Comparison of ENCODE assay signal across 1 cellular context in the genomic region with DNA sequence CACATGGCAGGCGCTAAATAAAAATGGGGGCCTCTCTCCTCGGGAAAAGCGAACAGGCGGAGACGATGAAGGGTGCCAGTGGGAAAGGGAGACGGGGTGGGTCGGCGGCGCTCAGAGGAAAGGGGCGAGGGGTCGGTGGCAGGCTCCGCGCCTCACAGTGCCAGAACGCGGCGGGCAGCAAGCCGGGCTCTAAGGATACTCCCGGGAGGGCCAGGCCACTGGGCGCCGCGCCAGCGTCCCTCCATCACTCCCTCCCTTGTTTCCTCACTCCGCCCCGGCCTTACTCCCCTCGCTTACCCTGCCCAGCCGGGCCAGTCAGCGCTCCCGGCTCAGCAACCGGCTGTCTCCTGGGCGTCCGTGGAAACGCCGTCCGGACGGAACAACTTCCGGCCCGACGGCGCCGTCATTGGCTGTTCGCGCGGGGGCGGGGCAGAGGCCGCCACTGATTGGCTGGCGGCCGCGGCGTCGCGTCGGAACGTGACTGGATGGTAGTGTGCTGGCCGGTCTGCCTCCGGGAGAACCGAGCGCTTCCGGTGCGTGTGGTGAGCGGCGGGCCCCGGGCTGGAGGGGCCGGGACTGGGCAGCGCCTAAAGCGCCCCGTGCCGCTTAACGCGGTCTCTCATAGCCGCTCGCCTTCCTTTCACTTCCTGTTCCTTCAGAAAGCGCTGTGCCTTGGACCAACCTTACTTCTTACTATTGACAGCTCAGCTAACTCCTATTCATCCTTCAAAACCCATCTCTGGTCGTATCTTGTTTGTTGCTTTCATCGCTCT.
TF ChIP-seq lines count a peak whose summit lies in the region.

Gene WDR25, plus strand, starts transcription at position 523 of the 773 bp plus-strand sequence.

TF ChIP-seq in HCT116, 20 proteins besides CTCF, POLR2A, EP300 and RAD21 (continued from another document):
- no peak for TF ChIP-seq FOSL1 (IDR thresholded peaks at IDR 0.05; ENCODE audit: low read depth)
- TF ChIP-seq POLR2AphosphoS5 (IDR thresholded peaks at IDR 0.05; ENCODE audit: low read depth, low read length), result peak; percentile 74
